18 cellular contexts compared by ENCODE assay signal in genomic region chr13:50798923-50799322, GRCh38. TPM values are rescaled to one million over a fixed set of nuclear protein-coding genes. Genes with fewer than 3 reads are reported as not detected.
DNase-seq lines count a peak whose midpoint lies in the region; ATAC-seq, FAIRE-seq and TF ChIP-seq lines count a peak whose summit lies in the region.
"Had no signal": no experiment of that assay in that cellular context is flagged by ENCODE, and none has a peak within 500 bp of the region (broad histone marks: within the 10 kb centered on the region; RNA-seq: fewer than 3 reads in every experiment).

No MANE protein-coding gene starts in this region.

- H4K20me1 ChIP-seq in OCI-LY1 (ENCODE audit: insufficient read depth, low read length): no peaks in the 10 kb centered on the region

- no peak overlapping the region for H2AFZ ChIP-seq in OCI-LY1 (ENCODE audit: low read length)

- no peaks in the 10 kb centered on the region for H3K27me3 ChIP-seq in OCI-LY1 (ENCODE audit: insufficient read depth, low read length)
- H3K27me3 ChIP-seq in bronchial epithelial cell (ENCODE audit: control insufficient read depth, insufficient read depth, low read length): no peaks in the 10 kb centered on the region
- no peaks in the 10 kb centered on the region for H3K27me3 ChIP-seq in upper lobe of right lung
- no peaks in the 10 kb centered on the region for H3K27me3 ChIP-seq in aorta (ENCODE audit: control insufficient read depth in 1 of 2, insufficient read depth in 2 of 2, low read length in 1 of 2)
- H3K27me3 ChIP-seq: breast epithelium had no signal

- no peak for FAIRE-seq in bronchial epithelial cell (lab: Jason Lieb, UNC)

- WGBS in aorta, 2 donors: 87 to 95% methylated on average over 2 of the region's 2 CpGs

- no peaks in the 10 kb centered on the region for H3K79me2 ChIP-seq in OCI-LY1 (ENCODE audit: insufficient read depth, low read length)

- peak; percentile 50 for DNase-seq in GDM1 (lab: John Stamatoyannopoulos, UW)
- peak; percentile 29 for DNase-seq in bronchial epithelial cell (ENCODE audit: low read depth)
- peak; percentile 41 for DNase-seq in renal cortical epithelial cell (ENCODE audit: low read depth)
- DNase-seq in globus pallidus (ENCODE audit: low spot score): no peak
- no peak for DNase-seq in cerebellar nuclear complex (lab: John Stamatoyannopoulos, UW)
- DNase-seq in upper lobe of right lung: no peak
- no peak for DNase-seq in aorta
- DNase-seq: activated gamma-delta T cell; CD8-positive, alpha-beta T cell; H7; islet precursor cell; NCI-H748 treated with DMSO at 0.1 percent for 48 hours; SHP77; stimulated activated CD4-positive, alpha-beta T cell treated with anti-CD3 and anti-CD28 coated beads, Interleukin-2, amount 100 ng/mL, for 48 hours had no signal

- H3F3A ChIP-seq in OCI-LY1 (ENCODE audit: insufficient read depth, low read length): no peaks in the 10 kb centered on the region

- peak overlapping the region; percentile 63; the same call in 1 of the 2 replicates for H3K9ac ChIP-seq in OCI-LY1 (ENCODE audit: low read length)

- H3K9me3 ChIP-seq in OCI-LY1 (ENCODE audit: low read length) (no peaks in the 10 kb centered on the region), upper lobe of right lung (no peaks in the 10 kb centered on the region), aorta (ENCODE audit: control insufficient read depth, low read length) (peaks cover 1% of the 10 kb centered on the region)
- H3K9me3 ChIP-seq: breast epithelium had no signal

- no peaks in the 10 kb centered on the region for H3K9me2 ChIP-seq in OCI-LY1 (ENCODE audit: low read depth, low read length)

- intact Hi-C loops in upper lobe of right lung (cut with DNase I) (no loop called here), aorta (cut with DNase I) (loop anchor here in 1 of 2 donors (10.0 kb wide), 1 partner anchor 624 kb away; no protein-coding TSS in a partner anchor)

- no peaks in the 10 kb centered on the region for H3K36me3 ChIP-seq in OCI-LY1 (ENCODE audit: insufficient read depth, low read length)
- no peaks in the 10 kb centered on the region for H3K36me3 ChIP-seq in bronchial epithelial cell (ENCODE audit: control insufficient read depth, insufficient read depth, low read length)
- no peaks in the 10 kb centered on the region for H3K36me3 ChIP-seq in upper lobe of right lung
- no peaks in the 10 kb centered on the region for H3K36me3 ChIP-seq in aorta (ENCODE audit: control insufficient read depth in 1 of 2, insufficient read depth in 2 of 2, low read length in 1 of 2)
- H3K36me3 ChIP-seq: breast epithelium had no signal

- TF ChIP-seq CTCF in OCI-LY1 (IDR thresholded peaks at IDR 0.05; ENCODE audit: low read length) (no peak), bronchial epithelial cell (IDR thresholded peaks at IDR 0.05; ENCODE audit: insufficient read depth, low read length, severe bottlenecking) (no peak), upper lobe of right lung (IDR thresholded peaks at IDR 0.05) (no peak)

- H3K4me3 ChIP-seq in OCI-LY1 (ENCODE audit: low read depth, low read length, poor library complexity, severe bottlenecking) (no peak overlapping the region), bronchial epithelial cell (ENCODE audit: low read depth, low read length) (no peak overlapping the region), upper lobe of right lung (no peak overlapping the region), aorta (ENCODE audit: low read length in 2 of 2) (no peak overlapping the region)
- H3K4me3 ChIP-seq: breast epithelium had no signal

- H3K4me2 ChIP-seq in OCI-LY1 (ENCODE audit: low read length): peak overlapping the region; percentile 69

- H3K4me1 ChIP-seq in OCI-LY1 (ENCODE audit: insufficient read depth, low read length, severe bottlenecking) (peaks cover 42% of the 10 kb centered on the region), upper lobe of right lung (peaks cover 13% of the 10 kb centered on the region), aorta (ENCODE audit: control insufficient read depth in 1 of 2, insufficient read depth in 2 of 2, low read length in 2 of 2) (peaks cover 0 to 3% of the 10 kb centered on the region in 2 donors)
- H3K4me1 ChIP-seq: breast epithelium had no signal

- ATAC-seq in upper lobe of right lung (no peak), aorta (ENCODE audit: low FRiP score) (no peak)
- ATAC-seq: CD8-positive, alpha-beta T cell had no signal

- H3K27ac ChIP-seq in OCI-LY1 (ENCODE audit: low read depth, low read length, poor library complexity, severe bottlenecking) (peak overlapping the region; percentile 90), upper lobe of right lung (no peak overlapping the region), aorta (ENCODE audit: low read depth in 1 of 2, low read length in 2 of 2) (no peak overlapping the region)
- H3K27ac ChIP-seq: breast epithelium had no signal

RNA-seq across cellular contexts. Expression of gene DLEU7, which starts 44.6 kb away (rescaled TPM):
- total RNA-seq in bronchial epithelial cell (not detected in 2 replicates), renal cortical epithelial cell (not detected in 2 replicates), upper lobe of right lung (1.6 TPM), aorta (under 1 TPM; 0.39 to 0.48 TPM)
- under 1 TPM in 1 of 2 donors, not detected in 1; 0.50 TPM for polyA plus RNA-seq in aorta
- total RNA-seq: activated CD8-positive, alpha-beta memory T cell treated with anti-CD3 and anti-CD28 coated beads for 36 hours; CD8-positive, alpha-beta T cell; glomerular endothelial cell had no signal

Comparison
In these comparisons a context has a peak if more than half of its experiments do, and no peak if none do; other contexts are left out.
1. DNase-seq: peak in GDM1 (single experiment), bronchial epithelial cell (single experiment) and renal cortical epithelial cell (single experiment); none in globus pallidus (single experiment), cerebellar nuclear complex (0 of 2), upper lobe of right lung (single experiment) and aorta (0 of 2).